Comparison of ENCODE assay signal across 13 cellular contexts in the genomic region with DNA sequence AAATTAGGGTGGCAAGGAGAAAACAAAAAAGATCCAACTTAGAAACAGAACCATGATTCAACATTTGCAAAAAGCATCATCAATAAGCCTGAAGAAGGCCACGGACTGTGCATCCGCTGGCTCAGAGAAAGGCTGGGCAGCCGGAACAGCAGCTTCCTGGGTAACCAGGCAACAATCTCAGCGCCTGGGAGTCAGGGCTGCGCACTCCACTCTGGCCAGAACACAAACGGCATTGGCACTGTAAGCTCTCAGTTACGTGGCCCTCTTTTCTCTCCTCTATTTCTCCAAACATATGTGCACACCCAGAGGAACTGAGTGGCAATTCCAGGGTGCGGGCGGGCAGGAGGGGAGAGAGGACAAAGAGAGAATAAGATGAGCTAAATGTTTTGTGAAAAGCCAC. TPM values are rescaled to one million over a fixed set of nuclear protein-coding genes. Genes with fewer than 3 reads are reported as not detected.
DNase-seq lines count a peak whose midpoint lies in the region; ATAC-seq and TF ChIP-seq lines count a peak whose summit lies in the region.
"Had no signal": no experiment of that assay in that cellular context is flagged by ENCODE, and none has a peak within 500 bp of the region (broad histone marks: within the 10 kb centered on the region; RNA-seq: fewer than 3 reads in every experiment).

No MANE protein-coding gene starts in this region.

- no peaks in the 10 kb centered on the region for H3K27me3 Mint-ChIP-seq in activated naive CD8-positive, alpha-beta T cell
- no peaks in the 10 kb centered on the region for H3K27me3 Mint-ChIP-seq in activated naive CD8-positive, alpha-beta T cell treated with anti-CD3 and anti-CD28 coated beads for 36 hours
- H3K27me3 Mint-ChIP-seq in osteocyte (ENCODE audit: unreplicated experiment): no peaks in the 10 kb centered on the region
- H3K27me3 Mint-ChIP-seq: activated CD4-positive, alpha-beta T cell treated with anti-CD3 and anti-CD28 coated beads for 36 hours; activated naive CD8-positive, alpha-beta T cell treated with anti-CD3 and anti-CD28 coated beads, Interleukin-2, amount 10 ng/mL, durations not matched to agents 7 days and 5 days had no signal

- H3K36me3 ChIP-seq in aorta (ENCODE audit: control insufficient read depth in 1 of 2, insufficient read depth in 2 of 2, low read length in 1 of 2): peaks cover 2 to 6% of the 10 kb centered on the region in 2 donors

- peaks cover 4% of the 10 kb centered on the region for H3K4me1 Mint-ChIP-seq in activated naive CD8-positive, alpha-beta T cell (ENCODE audit: low read depth)
- H3K4me1 Mint-ChIP-seq in activated naive CD8-positive, alpha-beta T cell treated with anti-CD3 and anti-CD28 coated beads for 36 hours: peaks cover 2% of the 10 kb centered on the region
- no peaks in the 10 kb centered on the region for H3K4me1 Mint-ChIP-seq in osteocyte (ENCODE audit: unreplicated experiment)
- H3K4me1 Mint-ChIP-seq: activated CD4-positive, alpha-beta T cell treated with anti-CD3 and anti-CD28 coated beads for 36 hours; activated naive CD8-positive, alpha-beta T cell treated with anti-CD3 and anti-CD28 coated beads, Interleukin-2, amount 10 ng/mL, durations not matched to agents 7 days and 5 days had no signal

- no peak for DNase-seq in activated naive CD8-positive, alpha-beta T cell treated with anti-CD3 and anti-CD28 coated beads for 36 hours
- DNase-seq in fibroblast of mammary gland (ENCODE audit: low read depth) (peak; percentile 39), middle frontal gyrus (ENCODE audit: extremely low spot score, low spot score) (peak; percentile 51), aorta (peak in 1 of 2 donors; percentile 75), OCI-M1 (lab: John Stamatoyannopoulos, UW) (no peak), osteocyte (ENCODE audit: extremely low spot score, unreplicated experiment) (no peak)
- DNase-seq: activated CD4-positive, alpha-beta T cell treated with anti-CD3 and anti-CD28 coated beads for 36 hours; activated naive CD8-positive, alpha-beta T cell treated with anti-CD3 and anti-CD28 coated beads, Interleukin-2, amount 10 ng/mL, durations not matched to agents 7 days and 5 days had no signal

- H3K27me3 ChIP-seq in aorta (ENCODE audit: control insufficient read depth in 1 of 2, insufficient read depth in 2 of 2, low read length in 1 of 2): no peaks in the 10 kb centered on the region

- no peak overlapping the region for H3K4me3 Mint-ChIP-seq in activated naive CD8-positive, alpha-beta T cell
- no peak overlapping the region for H3K4me3 Mint-ChIP-seq in activated naive CD8-positive, alpha-beta T cell treated with anti-CD3 and anti-CD28 coated beads for 36 hours
- no peak overlapping the region for H3K4me3 Mint-ChIP-seq in osteocyte (ENCODE audit: unreplicated experiment)
- H3K4me3 Mint-ChIP-seq: activated CD4-positive, alpha-beta T cell treated with anti-CD3 and anti-CD28 coated beads for 36 hours; activated naive CD8-positive, alpha-beta T cell treated with anti-CD3 and anti-CD28 coated beads, Interleukin-2, amount 10 ng/mL, durations not matched to agents 7 days and 5 days had no signal

- H3K27ac ChIP-seq in aorta (ENCODE audit: low read depth in 1 of 2, low read length in 2 of 2): no peak overlapping the region
- H3K27ac ChIP-seq: RWPE1 had no signal

- ATAC-seq in aorta (ENCODE audit: low FRiP score) (peak; percentile 74), GM21737 (IDR thresholded peaks at IDR 0.05; ENCODE audit: unreplicated experiment) (no peak)
- ATAC-seq: activated CD4-positive, alpha-beta T cell treated with anti-CD3 and anti-CD28 coated beads for 36 hours; sciatic nerve had no signal

- peak overlapping the region; percentile 77 for H3K27ac Mint-ChIP-seq in activated naive CD8-positive, alpha-beta T cell
- no peak overlapping the region for H3K27ac Mint-ChIP-seq in activated naive CD8-positive, alpha-beta T cell treated with anti-CD3 and anti-CD28 coated beads for 36 hours
- H3K27ac Mint-ChIP-seq in osteocyte (ENCODE audit: unreplicated experiment): no peak overlapping the region

- no peak for TF ChIP-seq CTCF in fibroblast of mammary gland (conservative IDR thresholded peaks at IDR 0.05; ENCODE audit: control insufficient read depth, insufficient read depth, low read depth, low read length)
- TF ChIP-seq CTCF in osteocyte (IDR thresholded peaks at IDR 0.05): no peak

- no peaks in the 10 kb centered on the region for H3K9me3 ChIP-seq in aorta (ENCODE audit: control insufficient read depth, low read length)

- 29 to 43% methylated on average over 9 of the region's 9 CpGs for WGBS in aorta, 2 donors

- no peaks in the 10 kb centered on the region for H3K4me1 ChIP-seq in aorta (ENCODE audit: control insufficient read depth in 1 of 2, insufficient read depth in 2 of 2, low read length in 2 of 2)

- no peaks in the 10 kb centered on the region for H3K9me3 Mint-ChIP-seq in activated naive CD8-positive, alpha-beta T cell (ENCODE audit: low read depth)
- H3K9me3 Mint-ChIP-seq in activated naive CD8-positive, alpha-beta T cell treated with anti-CD3 and anti-CD28 coated beads for 36 hours: no peaks in the 10 kb centered on the region
- H3K9me3 Mint-ChIP-seq in osteocyte (ENCODE audit: unreplicated experiment): no peaks in the 10 kb centered on the region
- H3K9me3 Mint-ChIP-seq: activated naive CD8-positive, alpha-beta T cell treated with anti-CD3 and anti-CD28 coated beads, Interleukin-2, amount 10 ng/mL, durations not matched to agents 7 days and 5 days had no signal

- no peak overlapping the region for H3K4me3 ChIP-seq in fibroblast of mammary gland (ENCODE audit: control insufficient read depth, low read depth, low read length)
- no peak overlapping the region for H3K4me3 ChIP-seq in aorta (ENCODE audit: low read length in 2 of 2)

- peaks cover 4% of the 10 kb centered on the region for H3K36me3 Mint-ChIP-seq in activated naive CD8-positive, alpha-beta T cell
- H3K36me3 Mint-ChIP-seq in activated naive CD8-positive, alpha-beta T cell treated with anti-CD3 and anti-CD28 coated beads for 36 hours: peaks cover 4% of the 10 kb centered on the region
- peaks cover 24% of the 10 kb centered on the region for H3K36me3 Mint-ChIP-seq in osteocyte (ENCODE audit: unreplicated experiment)

- intact Hi-C loops in aorta (cut with DNase I): no loop called here

RNA-seq across cellular contexts. Expression of gene GHDC, which starts 6.4 kb away (rescaled TPM):
- total RNA-seq in activated naive CD8-positive, alpha-beta T cell treated with anti-CD3 and anti-CD28 coated beads for 36 hours: 10 to 100 TPM; 13.6 to 14.6 TPM
- total RNA-seq in aorta: 10 to 100 TPM; 17.3 to 26.0 TPM
- polyA plus RNA-seq in aorta: 10 to 100 TPM; 13.1 to 27.5 TPM
- total RNA-seq in osteocyte: 7.3 and 9.1 TPM in 2 replicates

RNA-seq across cellular contexts. Expression of gene HCRT, which starts 15.4 kb away (rescaled TPM):
- not detected for total RNA-seq in activated naive CD8-positive, alpha-beta T cell treated with anti-CD3 and anti-CD28 coated beads for 36 hours
- total RNA-seq in aorta (not detected), osteocyte (not detected in 2 replicates)
- not detected for polyA plus RNA-seq in aorta
- total RNA-seq: activated CD4-positive, alpha-beta T cell treated with anti-CD3 and anti-CD28 coated beads for 36 hours; activated naive CD8-positive, alpha-beta T cell treated with anti-CD3 and anti-CD28 coated beads, Interleukin-2, amount 10 ng/mL, durations not matched to agents 7 days and 5 days; epithelial cell of proximal tubule; sciatic nerve had no signal

RNA-seq across cellular contexts. Expression of gene KCNH4, which starts 19.8 kb away (rescaled TPM):
- under 1 TPM; 0.39 to 0.44 TPM for total RNA-seq in activated naive CD8-positive, alpha-beta T cell treated with anti-CD3 and anti-CD28 coated beads for 36 hours
- total RNA-seq in aorta (under 1 TPM; 0.15 to 0.32 TPM), osteocyte (not detected in 2 replicates)
- polyA plus RNA-seq in aorta: not detected
- total RNA-seq: epithelial cell of proximal tubule had no signal

RNA-seq across cellular contexts. Expression of gene RAB5C, which starts 45.9 kb away (rescaled TPM):
- total RNA-seq in activated naive CD8-positive, alpha-beta T cell treated with anti-CD3 and anti-CD28 coated beads for 36 hours: 10 to 100 TPM; 44.4 to 48.9 TPM
- 100 to 1,000 TPM; 109 to 130 TPM for total RNA-seq in aorta
- 100 to 1,000 TPM; 122 to 156 TPM for polyA plus RNA-seq in aorta
- 121 and 126 TPM in 2 replicates for total RNA-seq in osteocyte

Comparison
In these comparisons a context has a peak if more than half of its experiments do, and no peak if none do; other contexts are left out.
1. DNase-seq: peak in fibroblast of mammary gland (single experiment) and middle frontal gyrus (single experiment); none in activated naive CD8-positive, alpha-beta T cell treated with anti-CD3 and anti-CD28 coated beads for 36 hours (single experiment), OCI-M1 (single experiment) and osteocyte (single experiment).